ENCODE assay signal across 14 cellular contexts in the genomic region with DNA sequence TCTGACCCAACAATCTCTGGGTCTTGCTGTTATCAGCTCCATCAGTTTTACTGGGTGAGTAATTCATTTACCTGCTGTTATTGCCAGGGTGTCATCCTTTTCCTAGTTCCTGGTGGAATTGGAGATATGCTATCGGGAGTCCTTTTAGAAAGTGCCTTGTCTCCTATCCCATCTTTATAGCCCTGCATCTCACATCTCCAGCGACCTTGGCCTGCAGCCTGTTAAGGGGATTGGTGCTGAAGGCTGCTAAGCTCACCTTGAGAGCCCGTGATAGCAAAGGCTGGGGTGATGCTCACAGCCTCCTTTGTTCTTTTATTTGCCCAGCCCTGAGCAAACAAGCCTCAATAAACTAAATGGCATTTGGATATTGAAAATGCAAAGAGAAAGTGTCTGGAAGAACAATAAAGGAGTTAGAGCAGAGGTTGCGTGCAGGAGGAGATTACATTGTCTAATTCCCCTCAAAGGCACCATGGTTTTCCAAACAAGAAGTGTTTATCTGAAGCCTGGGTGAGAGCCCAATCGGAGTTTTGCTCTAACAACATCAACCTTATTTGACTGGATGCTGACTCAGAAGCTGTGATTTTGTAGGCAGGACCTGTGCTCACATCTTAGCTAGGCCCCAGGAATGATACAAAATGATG.
A peak's percentile ranks its signal among the peaks of the same experiment; 100 is the strongest.
DNase-seq lines count a peak whose midpoint lies in the region; ATAC-seq, FAIRE-seq and TF ChIP-seq lines count a peak whose summit lies in the region.
"Had no signal": no experiment of that assay in that cellular context is flagged by ENCODE, and none has a peak within 500 bp of the region (broad histone marks: within the 10 kb centered on the region; RNA-seq: fewer than 3 reads in every experiment).

No MANE protein-coding gene starts in this region.

- no peaks in the 10 kb centered on the region for H3K9me2 ChIP-seq in PC-3 (replicated peaks; ENCODE audit: low read length)

- BruUV-seq in PC-3 (replicated peaks; lab: Mats Ljungman, UMichigan): no TSS peak
- BruUV-seq in HepG2 (replicated peaks; lab: Mats Ljungman, UMichigan): no TSS peak

- no peaks in the 10 kb centered on the region for H3K36me3 ChIP-seq in PC-3 (ENCODE audit: low read depth, low read length)
- H3K36me3 ChIP-seq in HepG2 (replicated peaks in 1 of 2; ENCODE audit: control insufficient read depth in 1 of 2, insufficient read depth in 2 of 2, low read length in 2 of 2): no peaks in the 10 kb centered on the region
- H3K36me3 ChIP-seq in lower lobe of right lung: no peaks in the 10 kb centered on the region
- H3K36me3 ChIP-seq: breast epithelium had no signal

- H3K4me1 ChIP-seq in PC-3 (ENCODE audit: insufficient read depth, low read length): peaks cover 40% of the 10 kb centered on the region
- H3K4me1 ChIP-seq in HepG2 (ENCODE audit: insufficient read depth, low read length): peaks cover 31% of the 10 kb centered on the region
- H3K4me1 ChIP-seq in lower lobe of right lung: peaks cover 4% of the 10 kb centered on the region
- H3K4me1 ChIP-seq: breast epithelium had no signal

- WGBS in HepG2 (ENCODE audit: low lambda C conversion rate): 2% methylated on average over 5 of the region's 5 CpGs

- in situ Hi-C loops in HepG2 (cut with HindIII; ENCODE audit: extremely low pct_ligation_motif_present, low pct_unique_long_range_greater_than_20kb): no loop called here

- POLR2A ChIA-PET in PC-3 (lab: Charles Lee; ENCODE audit: unreplicated experiment): no interaction called here
- POLR2A ChIA-PET in HepG2 (lab: Yijun Ruan, JAX): no interaction called here

- H3K4me2 ChIP-seq in PC-3 (ENCODE audit: low read length) (0 out of 2 replicates have a peak overlapping the region, but pooled peaks have one; percentile 17), HepG2 (ENCODE audit: low read depth, low read length) (no peak overlapping the region)

- CTCF ChIA-PET in PC-3 (lab: Charles Lee) (no interaction called here), HepG2 (lab: Yijun Ruan, JAX; ENCODE audit: low intra/inter-chr PET ratio, low total read pairs) (no interaction called here)

- H3K27ac ChIP-seq in PC-3 (ENCODE audit: low read length) (peak overlapping the region; percentile 46), HepG2 (ENCODE audit: extremely low read length, insufficient read depth, low read length) (no peak overlapping the region), lower lobe of right lung (no peak overlapping the region)
- H3K27ac ChIP-seq: breast epithelium had no signal

- no peaks in the 10 kb centered on the region for H3K79me2 ChIP-seq in PC-3 (ENCODE audit: low read length)
- no peaks in the 10 kb centered on the region for H3K79me2 ChIP-seq in HepG2 (ENCODE audit: insufficient read depth, low read length)

- TF ChIP-seq EP300 in HepG2 (IDR thresholded peaks at IDR 0.05; ENCODE audit: low read depth in 2 of 2, low read length in 2 of 2) (no peak), HepG2 (CRISPR knock-in tag; IDR thresholded peaks at IDR 0.05; ENCODE audit: borderline replicate concordance) (no peak)

- FAIRE-seq in HepG2 (lab: Jason Lieb, UNC): no peak

- DNase-seq in DMS153 treated with DMSO at 0.1 percent for 48 hours (lab: John Stamatoyannopoulos, UW; ENCODE audit: unreplicated experiment): peak; percentile 67
- peak; percentile 38 to 69 for DNase-seq in NCI-H187 (lab: John Stamatoyannopoulos, UW)
- peak; percentile 49 for DNase-seq in PC-3
- peak; percentile 14 for DNase-seq in HepG2 (ENCODE audit: low spot score)
- DNase-seq in NCI-H82 (lab: John Stamatoyannopoulos, UW): no peak
- DNase-seq in lower lobe of right lung: no peak
- no peak for DNase-seq in NCI-H2171 (lab: John Stamatoyannopoulos, UW)
- no peak for DNase-seq in iPS-NIHi11 (ENCODE audit: low spot score)
- DNase-seq: activated CD8-positive, alpha-beta memory T cell treated with anti-CD3 and anti-CD28 coated beads for 24 hours; DMS 273 treated with DMSO at 0.1 percent for 48 hours; kidney glomerular epithelial cell; stimulated activated CD4-positive, alpha-beta T cell treated with anti-CD3 and anti-CD28 coated beads, Interleukin-1b, Interleukin-23, amount 100 ng/mL, for 48 hours had no signal

- no peak overlapping the region for H2AFZ ChIP-seq in PC-3 (ENCODE audit: low read length)
- no peak overlapping the region for H2AFZ ChIP-seq in HepG2 (ENCODE audit: low read length)

- no peak for TF ChIP-seq RAD21 in HepG2 (CRISPR knock-in tag; IDR thresholded peaks at IDR 0.05)

- H4K20me1 ChIP-seq in PC-3 (ENCODE audit: low read length) (no peaks in the 10 kb centered on the region), HepG2 (ENCODE audit: insufficient read depth, low read length) (peaks cover 12% of the 10 kb centered on the region)

- TF ChIP-seq POLR2A in HepG2 (IDR thresholded peaks at IDR 0.05; ENCODE audit: insufficient read depth in 1 of 2, low read depth in 2 of 2, low read length in 2 of 2): no peak

- no peaks in the 10 kb centered on the region for H3F3A ChIP-seq in PC-3 (ENCODE audit: low read length, unreplicated experiment)

- peaks cover 13% of the 10 kb centered on the region for H3K9me3 ChIP-seq in PC-3 (ENCODE audit: low read length)
- peaks cover 25% of the 10 kb centered on the region for H3K9me3 ChIP-seq in HepG2 (ENCODE audit: low read length)
- peaks cover 11% of the 10 kb centered on the region for H3K9me3 ChIP-seq in lower lobe of right lung

- TF ChIP-seq CTCF in PC-3 (conservative IDR thresholded peaks at IDR 0.05; ENCODE audit: low read depth, low read length): no peak
- TF ChIP-seq CTCF in HepG2 (CRISPR knock-in tag; IDR thresholded peaks at IDR 0.05): no peak
- TF ChIP-seq CTCF in lower lobe of right lung (IDR thresholded peaks at IDR 0.05): no peak

- ATAC-seq in PC-3 (peak; percentile 40), HepG2 (no peak), lower lobe of right lung (no peak)
- ATAC-seq: Right ventricle myocardium inferior had no signal

- H3K9ac ChIP-seq in PC-3 (ENCODE audit: low read length) (no peak overlapping the region), HepG2 (ENCODE audit: insufficient read depth, low read depth, low read length) (no peak overlapping the region)

- intact Hi-C loops in PC-3 (cut with micrococcal nuclease): no loop called here
- intact Hi-C loops in HepG2 (cut with micrococcal nuclease; ENCODE audit: unreplicated experiment): no loop called here
- intact Hi-C loops in lower lobe of right lung (cut with DNase I): no loop called here

- H3K27me3 ChIP-seq in PC-3 (ENCODE audit: low read length) (no peaks in the 10 kb centered on the region), HepG2 (ENCODE audit: control insufficient read depth in 1 of 2, insufficient read depth in 2 of 2, low read length in 2 of 2) (peaks cover 1 to 95% of the 10 kb centered on the region in 2 experiments; a peak in 4 of 5 replicates), lower lobe of right lung (ENCODE audit: low read depth) (no peaks in the 10 kb centered on the region)
- H3K27me3 ChIP-seq: breast epithelium had no signal

- no peak overlapping the region for H3K4me3 ChIP-seq in PC-3 (ENCODE audit: low read length)
- H3K4me3 ChIP-seq in HepG2 (replicated peaks in 1 of 3; ENCODE audit: insufficient read depth in 1 of 3, low read depth in 2 of 3, low read length in 3 of 3): no peak overlapping the region
- H3K4me3 ChIP-seq in lower lobe of right lung: no peak overlapping the region
- H3K4me3 ChIP-seq: breast epithelium had no signal

TF ChIP-seq in HepG2, 621 proteins besides CTCF, POLR2A, EP300 and RAD21:
- TF ChIP-seq SOX13 (IDR thresholded peaks at IDR 0.05): no peak
- peak in 1 of 2 experiments; percentile 58; a peak in 1 of 4 replicates for TF ChIP-seq SOX13 (CRISPR knock-in tag; conservative IDR thresholded peaks at IDR 0.05 in 1 of 2, IDR thresholded peaks at IDR 0.05 in 1 of 2)
- TF ChIP-seq ZNF780A (CRISPR knock-in tag; IDR thresholded peaks at IDR 0.05): no peak
- TF ChIP-seq HOXA3 (CRISPR knock-in tag; IDR thresholded peaks at IDR 0.05): no peak
- no peak for TF ChIP-seq ZNF225 (CRISPR knock-in tag; IDR thresholded peaks at IDR 0.05)
- TF ChIP-seq, protein P1, sequence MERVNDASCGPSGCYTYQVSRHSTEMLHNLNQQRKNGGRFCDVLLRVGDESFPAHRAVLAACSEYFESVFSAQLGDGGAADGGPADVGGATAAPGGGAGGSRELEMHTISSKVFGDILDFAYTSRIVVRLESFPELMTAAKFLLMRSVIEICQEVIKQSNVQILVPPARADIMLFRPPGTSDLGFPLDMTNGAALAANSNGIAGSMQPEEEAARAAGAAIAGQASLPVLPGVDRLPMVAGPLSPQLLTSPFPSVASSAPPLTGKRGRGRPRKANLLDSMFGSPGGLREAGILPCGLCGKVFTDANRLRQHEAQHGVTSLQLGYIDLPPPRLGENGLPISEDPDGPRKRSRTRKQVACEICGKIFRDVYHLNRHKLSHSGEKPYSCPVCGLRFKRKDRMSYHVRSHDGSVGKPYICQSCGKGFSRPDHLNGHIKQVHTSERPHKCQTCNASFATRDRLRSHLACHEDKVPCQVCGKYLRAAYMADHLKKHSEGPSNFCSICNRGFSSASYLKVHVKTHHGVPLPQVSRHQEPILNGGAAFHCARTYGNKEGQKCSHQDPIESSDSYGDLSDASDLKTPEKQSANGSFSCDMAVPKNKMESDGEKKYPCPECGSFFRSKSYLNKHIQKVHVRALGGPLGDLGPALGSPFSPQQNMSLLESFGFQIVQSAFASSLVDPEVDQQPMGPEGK (CRISPR knock-in tag; IDR thresholded peaks at IDR 0.05): no peak
- no peak for TF ChIP-seq SRSF4 (IDR thresholded peaks at IDR 0.05; ENCODE audit: low read depth, low read length, poor library complexity, severe bottlenecking)
- no peak for TF ChIP-seq ZNF546 (CRISPR knock-in tag; conservative IDR thresholded peaks at IDR 0.05)
- TF ChIP-seq KLF16 (CRISPR knock-in tag; IDR thresholded peaks at IDR 0.05): no peak

Comparison
In these comparisons a context has a peak if more than half of its experiments do, and no peak if none do; other contexts are left out.
1. DNase-seq: peak in DMS153 treated with DMSO at 0.1 percent for 48 hours (single experiment), NCI-H187 (2 of 2), PC-3 (single experiment) and HepG2 (single experiment); none in NCI-H82 (single experiment), lower lobe of right lung (single experiment), NCI-H2171 (single experiment) and iPS-NIHi11 (single experiment).